Comparison of ENCODE assay signal across 8 cellular contexts in the genomic region with DNA sequence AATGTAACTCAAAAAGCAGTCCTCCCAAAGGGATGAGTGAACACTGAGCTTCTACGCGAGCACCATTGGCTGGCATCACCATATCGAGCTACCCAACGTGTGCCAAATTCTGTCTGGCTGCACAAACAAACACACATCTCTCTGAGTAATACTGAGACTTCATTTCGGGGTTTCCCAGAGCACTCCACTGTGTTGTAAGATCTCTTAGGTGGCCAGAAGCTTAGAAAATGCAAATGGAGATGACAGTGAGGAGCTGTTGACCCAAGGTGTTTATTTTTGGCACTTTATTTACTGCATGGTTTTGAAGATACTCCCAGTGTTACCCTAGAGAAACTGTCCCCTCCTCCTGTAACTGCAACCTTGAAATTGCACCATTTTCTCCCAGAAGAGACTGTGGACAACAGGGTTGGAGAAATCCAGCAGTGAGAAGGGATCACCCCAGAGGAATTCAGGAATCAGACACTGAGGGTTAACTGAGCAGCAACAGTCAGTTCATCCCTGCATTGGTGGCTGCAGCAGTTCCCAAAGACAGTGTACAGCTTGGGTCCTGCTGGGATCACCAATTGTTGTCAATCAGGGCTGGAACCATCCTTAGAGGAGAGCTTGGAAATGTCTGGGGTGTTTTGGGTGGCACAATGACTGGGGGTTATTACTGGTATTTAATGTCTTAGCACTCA. TPM values are rescaled to one million over a fixed set of nuclear protein-coding genes. Genes with fewer than 3 reads are reported as not detected.
DNase-seq lines count a peak whose midpoint lies in the region; ATAC-seq and TF ChIP-seq lines count a peak whose summit lies in the region.

No MANE protein-coding gene starts in this region.

- POLR2A ChIA-PET in T-cell (lab: Charles Lee), result interaction anchor here (0.5 to 4.3 kb wide), 12 partner anchors 11 to 133 kb away, joined by 3 to 22 read pairs (median 4); no protein-coding TSS in a partner anchor

- peak overlapping the region; percentile 93 to 98 (median 96) for H3K4me3 Mint-ChIP-seq in T-cell

- intact Hi-C loops in left lung (cut with DNase I), result no loop called here

- H3K9me3 ChIP-seq in left lung, result no peaks in the 10 kb centered on the region
- H3K9me3 ChIP-seq in BE2C, result no peaks in the 10 kb centered on the region

- TF ChIP-seq CTCF in left lung (IDR thresholded peaks at IDR 0.05), result no peak
- TF ChIP-seq CTCF in BE2C (IDR thresholded peaks at IDR 0.05; ENCODE audit: low read depth, low read length), result no peak

- H3K36me3 Mint-ChIP-seq in T-cell, result peaks cover 42% of the 10 kb centered on the region

- H3K27me3 Mint-ChIP-seq in T-cell, result no peaks in the 10 kb centered on the region

- DNase-seq in T-cell (peak in 29 of 34 experiments; percentile 34 to 78 (median 54)), left lung (no peak), HCEC 1CT (no peak), SW480 (ENCODE audit: low spot score) (no peak), BE2C (no peak), NCI-H2107 treated with DMSO at 0.1 percent for 48 hours (lab: John Stamatoyannopoulos, UW; ENCODE audit: unreplicated experiment) (no peak)

- H3K27ac ChIP-seq in left lung, result peak overlapping the region in 1 of 2 donors; percentile 93

- H3K36me3 ChIP-seq in left lung (no peaks in the 10 kb centered on the region), BE2C (no peaks in the 10 kb centered on the region)

- peak overlapping the region; percentile 97 to 100 for H3K27ac Mint-ChIP-seq in T-cell

- H3K4me1 ChIP-seq in left lung (peaks cover 6 to 60% of the 10 kb centered on the region in 2 donors), BE2C (peaks cover 6% of the 10 kb centered on the region)

- H3K4me1 Mint-ChIP-seq in T-cell, result peaks cover 55 to 73% (median 61%) of the 10 kb centered on the region in 3 donors

- no peaks in the 10 kb centered on the region for H3K9me3 Mint-ChIP-seq in T-cell

- CTCF ChIA-PET in T-cell (lab: Charles Lee), result interaction anchor here (0.6 to 7.8 kb wide), 19 partner anchors 8 to 91 kb away, joined by 3 to 160 read pairs (median 6); no protein-coding TSS in a partner anchor

- ATAC-seq in GM18519 (IDR thresholded peaks at IDR 0.05; ENCODE audit: low FRiP score, unreplicated experiment), result peak; percentile 62
- ATAC-seq in HG02610 (IDR thresholded peaks at IDR 0.05; ENCODE audit: unreplicated experiment), result peak; percentile 73
- peak; percentile 56 to 73 (median 60) for ATAC-seq in T-cell (replicated peaks in 1 of 4)
- peak; percentile 46 for ATAC-seq in left lung

- H3K27me3 ChIP-seq in left lung, result no peaks in the 10 kb centered on the region
- no peaks in the 10 kb centered on the region for H3K27me3 ChIP-seq in BE2C

- H3K4me3 ChIP-seq in left lung (peak overlapping the region in 1 of 2 donors; percentile 48), BE2C (ENCODE audit: low read depth, low read length) (no peak overlapping the region)

RNA-seq across cellular contexts. Expression of a gene that starts 1.0 kb away (rescaled TPM):
- total RNA-seq in T-cell (100 to 1,000 TPM; 381 to 480 (median 441) TPM), left lung (10 to 100 TPM; 18.7 to 56.8 TPM)
- polyA plus RNA-seq in BE2C (2012; ENCODE audit: insufficient read depth, insufficient read length, low read depth), result not detected

Comparison
In these comparisons a context has a peak if more than half of its experiments do, and no peak if none do; other contexts are left out.
1. DNase-seq: peak in T-cell (29 of 34); none in left lung (0 of 2), HCEC 1CT (single experiment), SW480 (single experiment), BE2C (single experiment) and NCI-H2107 treated with DMSO at 0.1 percent for 48 hours (single experiment).
2. RNA of a gene that starts 1.0 kb away (total RNA-seq): 381 to 480 TPM in T-cell; 18.7 to 56.8 TPM in left lung; every median in the first group is over 4 times any median in the second.
3. Peak in every context shown above with its lines, with median percentiles within 50 percentile points of each other: ATAC-seq.